In genomic region chr17:61416540-61417363, GRCh38 we compare ENCODE assay signal across 8 cellular contexts. TPM values are rescaled to one million over a fixed set of nuclear protein-coding genes. Genes with fewer than 3 reads are reported as not detected.
DNase-seq lines count a peak whose midpoint lies in the region; ATAC-seq and TF ChIP-seq lines count a peak whose summit lies in the region.

No MANE protein-coding gene starts in this region.

- H3K36me3 ChIP-seq in stomach, result no peaks in the 10 kb centered on the region

- H3K4me3 ChIP-seq in stomach, result peak overlapping the region in 3 of 4 donors; percentile 15 to 23 (median 19)

- H3K27ac Mint-ChIP-seq in activated CD8-positive, alpha-beta memory T cell treated with anti-CD3 and anti-CD28 coated beads, Interleukin-2, amount 10 ng/mL, durations not matched to agents 7 days and 5 days, result no peak overlapping the region

- H3K9me3 ChIP-seq in stomach, result no peaks in the 10 kb centered on the region

- no peaks in the 10 kb centered on the region for H3K9me3 Mint-ChIP-seq in activated CD8-positive, alpha-beta memory T cell treated with anti-CD3 and anti-CD28 coated beads, Interleukin-2, amount 10 ng/mL, durations not matched to agents 7 days and 5 days (ENCODE audit: low read depth)

- H3K4me3 Mint-ChIP-seq in activated CD8-positive, alpha-beta memory T cell treated with anti-CD3 and anti-CD28 coated beads, Interleukin-2, amount 10 ng/mL, durations not matched to agents 7 days and 5 days, result no peak overlapping the region

- intact Hi-C loops in stomach (cut with DNase I; ENCODE audit: low total_unique reads), result loop anchor here (10.0 kb wide), 1 partner anchor 418 kb away; no protein-coding TSS in a partner anchor

- DNase-seq in EH (ENCODE audit: low read depth) (peak; percentile 94), HK-2 (ENCODE audit: unreplicated experiment) (peak; percentile 79), NCI-H82 treated with DMSO at 0.1 percent for 48 hours (lab: John Stamatoyannopoulos, UW; ENCODE audit: unreplicated experiment) (peak; percentile 96), midbrain (lab: John Stamatoyannopoulos, UW) (peak; percentile 66), stomach (peak; percentile 74)
- DNase-seq in activated CD8-positive, alpha-beta memory T cell treated with anti-CD3 and anti-CD28 coated beads, Interleukin-2, amount 10 ng/mL, durations not matched to agents 7 days and 5 days, result peak; percentile 76

- WGBS in stomach, 5 donors, result 18 to 58% (median 22%) methylated on average over 7 to 43 of the region's 43 CpGs

- no peaks in the 10 kb centered on the region for H3K4me1 Mint-ChIP-seq in activated CD8-positive, alpha-beta memory T cell treated with anti-CD3 and anti-CD28 coated beads, Interleukin-2, amount 10 ng/mL, durations not matched to agents 7 days and 5 days

- TF ChIP-seq POLR2A in stomach (IDR thresholded peaks at IDR 0.05), result no peak

- H3K27me3 ChIP-seq in stomach, result peaks cover 0 to 69% (median 20%) of the 10 kb centered on the region in 3 donors

- peaks cover 2% of the 10 kb centered on the region for H3K36me3 Mint-ChIP-seq in activated CD8-positive, alpha-beta memory T cell treated with anti-CD3 and anti-CD28 coated beads, Interleukin-2, amount 10 ng/mL, durations not matched to agents 7 days and 5 days

- H3K27me3 Mint-ChIP-seq in activated CD8-positive, alpha-beta memory T cell treated with anti-CD3 and anti-CD28 coated beads, Interleukin-2, amount 10 ng/mL, durations not matched to agents 7 days and 5 days, result peaks cover 42% of the 10 kb centered on the region

- peak; percentile 60 for ATAC-seq in activated CD8-positive, alpha-beta memory T cell treated with anti-CD3 and anti-CD28 coated beads, Interleukin-2, amount 10 ng/mL, durations not matched to agents 7 days and 5 days
- peak; percentile 40 for ATAC-seq in esophagus mucosa
- ATAC-seq in HG03025 (IDR thresholded peaks at IDR 0.05; ENCODE audit: low FRiP score, unreplicated experiment), result no peak

- CTCF ChIA-PET in activated CD8-positive, alpha-beta memory T cell treated with anti-CD3 and anti-CD28 coated beads, Interleukin-2, amount 10 ng/mL, durations not matched to agents 7 days and 5 days (lab: Charles Lee), result interaction anchor here (0.9 to 1.1 kb wide), 4 partner anchors 33 to 135 kb away, joined by 3 to 6 read pairs (median 3); no protein-coding TSS in a partner anchor

- peak in 5 of 7 experiments; percentile 24 to 95 (median 89) for TF ChIP-seq CTCF in stomach (IDR thresholded peaks at IDR 0.05)

- H3K4me1 ChIP-seq in stomach, result peaks cover 12 to 41% (median 30%) of the 10 kb centered on the region in 4 donors

- no peak for TF ChIP-seq EP300 in stomach (IDR thresholded peaks at IDR 0.05)

- H3K27ac ChIP-seq in stomach, result peak overlapping the region in 4 of 5 donors; percentile 25 to 68 (median 54)

RNA-seq across cellular contexts. Expression of gene TBX2, which starts 17.1 kb away (rescaled TPM):
- total RNA-seq in activated CD8-positive, alpha-beta memory T cell treated with anti-CD3 and anti-CD28 coated beads, Interleukin-2, amount 10 ng/mL, durations not matched to agents 7 days and 5 days, result not detected
- total RNA-seq in esophagus mucosa (1.6 TPM), stomach (10 to 100 TPM in 4 of 5 donors, under 1 TPM in 1; 0.58 to 31.6 (median 22.3) TPM)
- polyA plus RNA-seq in stomach, result 10 to 100 TPM in 2 of 3 donors, 1 to 10 TPM in 1; 9.4 to 27.0 (median 21.8) TPM

RNA-seq across cellular contexts. Expression of gene TBX4, which starts 35.5 kb away (rescaled TPM):
- total RNA-seq in activated CD8-positive, alpha-beta memory T cell treated with anti-CD3 and anti-CD28 coated beads, Interleukin-2, amount 10 ng/mL, durations not matched to agents 7 days and 5 days, result not detected
- total RNA-seq in esophagus mucosa (not detected), stomach (under 1 TPM in 1 of 5 donors, not detected in 4; 0.73 TPM)
- polyA plus RNA-seq in stomach, result under 1 TPM in 1 of 3 donors, not detected in 2; 0.08 TPM
